ENCODE assay signal across 13 cellular contexts in the genomic region with DNA sequence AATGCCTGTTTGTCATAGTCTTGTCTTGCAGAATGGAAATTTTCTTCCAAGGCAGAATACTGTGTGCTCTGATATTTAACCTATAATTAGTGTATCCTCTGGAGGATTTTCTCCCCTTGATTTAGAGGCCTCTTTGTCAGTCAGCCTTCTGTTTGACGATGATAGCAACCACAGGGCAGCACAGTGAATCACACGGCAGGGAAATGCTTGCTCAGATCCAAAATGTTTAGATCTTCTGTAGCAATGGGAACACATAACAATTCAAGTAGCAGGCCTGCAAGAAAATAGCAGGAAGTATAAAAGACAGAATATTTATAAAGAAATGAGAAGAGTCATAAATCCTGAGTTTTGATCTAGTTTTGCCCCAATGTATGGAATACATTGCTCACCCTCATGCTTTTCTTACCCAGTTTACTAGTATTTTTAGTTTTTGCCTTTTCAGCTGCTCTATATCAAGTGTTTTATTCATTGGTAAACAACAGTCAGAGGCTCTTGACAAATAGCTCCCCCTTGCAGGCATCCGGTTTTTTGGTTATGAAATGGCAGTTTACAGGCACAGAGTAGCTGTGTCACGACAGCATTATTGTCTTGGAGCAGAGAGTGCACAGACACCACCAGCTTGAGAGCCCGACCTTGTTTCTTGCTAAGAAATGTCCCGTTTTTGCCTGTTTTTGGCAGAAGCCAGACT.
A peak's percentile ranks its signal among the peaks of the same experiment; 100 is the strongest.
DNase-seq lines count a peak whose midpoint lies in the region; ATAC-seq, FAIRE-seq and TF ChIP-seq lines count a peak whose summit lies in the region.
"Had no signal": no experiment of that assay in that cellular context is flagged by ENCODE, and none has a peak within 500 bp of the region (broad histone marks: within the 10 kb centered on the region; RNA-seq: fewer than 3 reads in every experiment).

No MANE protein-coding gene starts in this region.

- CTCF ChIA-PET in activated CD4-positive, alpha-beta memory T cell treated with anti-CD3 and anti-CD28 coated beads, Interleukin-2, amount 10 ng/mL, durations not matched to agents 7 days and 5 days (lab: Charles Lee): interaction anchor here (0.7 to 5.3 kb wide), 5 partner anchors 39 to 454 kb away, joined by 3 to 32 read pairs (median 3); partner anchors contain the start of gene GAD1

- no peak overlapping the region for H3K4me3 Mint-ChIP-seq in activated CD4-positive, alpha-beta memory T cell treated with anti-CD3 and anti-CD28 coated beads, Interleukin-2, amount 10 ng/mL, durations not matched to agents 7 days and 5 days

- H3K9me3 Mint-ChIP-seq in activated CD4-positive, alpha-beta memory T cell treated with anti-CD3 and anti-CD28 coated beads, Interleukin-2, amount 10 ng/mL, durations not matched to agents 7 days and 5 days: no peaks in the 10 kb centered on the region

- peaks cover 12% of the 10 kb centered on the region for H3K27me3 Mint-ChIP-seq in activated CD4-positive, alpha-beta memory T cell treated with anti-CD3 and anti-CD28 coated beads, Interleukin-2, amount 10 ng/mL, durations not matched to agents 7 days and 5 days

- peak overlapping the region; percentile 76 for H3K27ac Mint-ChIP-seq in activated CD4-positive, alpha-beta memory T cell treated with anti-CD3 and anti-CD28 coated beads, Interleukin-2, amount 10 ng/mL, durations not matched to agents 7 days and 5 days

- peaks cover 36% of the 10 kb centered on the region for H3K4me1 Mint-ChIP-seq in activated CD4-positive, alpha-beta memory T cell treated with anti-CD3 and anti-CD28 coated beads, Interleukin-2, amount 10 ng/mL, durations not matched to agents 7 days and 5 days

- FAIRE-seq in H54 (lab: Jason Lieb, UNC): no peak

- ATAC-seq in HG03108 (IDR thresholded peaks at IDR 0.05; ENCODE audit: unreplicated experiment) (no peak), HG03097 (IDR thresholded peaks at IDR 0.05; ENCODE audit: low FRiP score, unreplicated experiment) (no peak)
- ATAC-seq: left colon, upper lobe of right lung had no signal

- H3K36me3 Mint-ChIP-seq in activated CD4-positive, alpha-beta memory T cell treated with anti-CD3 and anti-CD28 coated beads, Interleukin-2, amount 10 ng/mL, durations not matched to agents 7 days and 5 days (ENCODE audit: low read depth): no peaks in the 10 kb centered on the region

- peak; percentile 10 for DNase-seq in NCI-H1105 treated with DMSO at 0.1 percent for 48 hours (lab: John Stamatoyannopoulos, UW)
- DNase-seq in NCI-H1105 (lab: John Stamatoyannopoulos, UW): no peak
- peak; percentile 80 to 83 for DNase-seq in NCI-H1930 (lab: John Stamatoyannopoulos, UW)
- DNase-seq in activated CD4-positive, alpha-beta memory T cell treated with anti-CD3 and anti-CD28 coated beads, Interleukin-2, amount 10 ng/mL, durations not matched to agents 7 days and 5 days: peak; percentile 33
- peak; percentile 45 for DNase-seq in kidney tubule cell (ENCODE audit: low spot score)
- DNase-seq in H54 (ENCODE audit: insufficient read length, low spot score): no peak
- DNase-seq: EL, left colon, NCI-H524 treated with DMSO at 0.1 percent for 48 hours, ovary, upper lobe of right lung had no signal

- TF ChIP-seq POLR2A in H54 (IDR thresholded peaks at IDR 0.05; ENCODE audit: low read depth, low read length): no peak

- POLR2A ChIA-PET in activated CD4-positive, alpha-beta memory T cell treated with anti-CD3 and anti-CD28 coated beads, Interleukin-2, amount 10 ng/mL, durations not matched to agents 7 days and 5 days (lab: Charles Lee): no interaction called here

Comparison
In these comparisons a context has a peak if more than half of its experiments do, and no peak if none do; other contexts are left out.
1. DNase-seq: peak in NCI-H1105 treated with DMSO at 0.1 percent for 48 hours (single experiment), NCI-H1930 (2 of 2), activated CD4-positive, alpha-beta memory T cell treated with anti-CD3 and anti-CD28 coated beads, Interleukin-2, amount 10 ng/mL, durations not matched to agents 7 days and 5 days (single experiment) and kidney tubule cell (single experiment); none in NCI-H1105 (single experiment) and H54 (single experiment).